8 cellular contexts compared by ENCODE assay signal in the genomic region with DNA sequence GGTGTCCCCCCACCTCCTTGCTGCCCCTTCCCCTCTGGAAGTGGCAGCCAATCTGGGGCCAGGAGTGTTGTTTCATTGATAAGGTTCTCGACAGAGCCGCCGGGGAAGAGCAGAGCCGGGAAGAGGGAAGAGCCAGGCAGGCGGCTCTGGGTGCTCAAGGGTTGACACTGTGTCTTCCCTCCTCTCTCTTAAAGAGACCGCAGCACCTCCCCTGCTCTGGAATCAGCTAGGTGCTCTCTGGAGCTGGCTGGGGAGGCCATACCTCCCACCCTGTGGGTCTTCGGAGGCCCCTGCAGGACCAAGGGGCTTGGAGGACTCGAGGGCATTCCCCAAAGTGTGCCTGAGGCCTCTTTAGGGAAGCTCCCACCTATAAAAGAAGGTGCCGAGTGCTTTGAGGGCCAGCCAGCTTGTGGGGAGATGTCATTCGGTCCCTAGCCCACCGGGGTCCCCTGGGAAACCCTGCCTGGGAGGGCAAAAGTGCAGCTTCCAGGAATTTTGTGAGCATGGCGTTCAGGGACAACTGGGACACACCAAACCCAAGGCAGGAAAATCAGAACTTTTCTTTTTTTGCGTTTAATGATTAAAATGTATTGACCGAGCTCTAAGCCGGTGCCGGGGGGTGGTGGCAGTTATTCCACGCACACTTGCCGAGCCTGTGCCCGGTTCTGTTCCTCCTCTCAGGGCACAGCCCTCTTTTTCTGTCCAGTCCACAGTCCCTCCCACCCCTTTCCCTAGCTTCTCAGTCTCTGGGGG. TPM values are rescaled to one million over a fixed set of nuclear protein-coding genes. Genes with fewer than 3 reads are reported as not detected.
DNase-seq lines count a peak whose midpoint lies in the region; ATAC-seq lines count a peak whose summit lies in the region.

No MANE protein-coding gene starts in this region.

- H3K27me3 Mint-ChIP-seq in activated T-cell treated with anti-CD3 and anti-CD28 coated beads, Interleukin-2, amount 50 U/mL, for 4 hours (ENCODE audit: low read depth), result no peaks in the 10 kb centered on the region
- H3K27me3 Mint-ChIP-seq in activated CD8-positive, alpha-beta T cell treated with anti-CD3 and anti-CD28 coated beads, Interleukin-2, amount 10 ng/mL, durations not matched to agents 7 days and 5 days (ENCODE audit: low read depth), result no peaks in the 10 kb centered on the region
- peaks cover 10 to 21% (median 14%) of the 10 kb centered on the region in 3 donors for H3K27me3 Mint-ChIP-seq in immature natural killer cell (ENCODE audit: low read depth in 3 of 3)
- H3K27me3 Mint-ChIP-seq in stimulated activated naive B cell treated with anti-CD40 and anti-IgM and Interleukin-4, amounts not matched to agents 10 μg/mL and 1 μg/mL and 100 μg/mL, for 72 hours, result no peaks in the 10 kb centered on the region

- POLR2A ChIA-PET in activated CD8-positive, alpha-beta T cell treated with anti-CD3 and anti-CD28 coated beads, Interleukin-2, amount 10 ng/mL, durations not matched to agents 7 days and 5 days (lab: Charles Lee), result interaction anchor here (0.7 to 17.0 kb wide), 2 partner anchors 10 to 16 kb away, joined by 3 to 543 read pairs; a partner anchor contains a TSS

- H3K27ac Mint-ChIP-seq in activated CD8-positive, alpha-beta T cell treated with anti-CD3 and anti-CD28 coated beads, Interleukin-2, amount 10 ng/mL, durations not matched to agents 7 days and 5 days, result peak overlapping the region; percentile 84
- peak overlapping the region; percentile 89 to 98 (median 94) for H3K27ac Mint-ChIP-seq in immature natural killer cell
- peak overlapping the region; percentile 94 for H3K27ac Mint-ChIP-seq in stimulated activated naive B cell treated with anti-CD40 and anti-IgM and Interleukin-4, amounts not matched to agents 10 μg/mL and 1 μg/mL and 100 μg/mL, for 72 hours

- ATAC-seq in activated T-cell treated with anti-CD3 and anti-CD28 coated beads, Interleukin-2, amount 50 U/mL, for 4 hours, result no peak
- no peak for ATAC-seq in activated CD8-positive, alpha-beta T cell treated with anti-CD3 and anti-CD28 coated beads, Interleukin-2, amount 10 ng/mL, durations not matched to agents 7 days and 5 days
- no peak for ATAC-seq in stimulated activated naive B cell treated with anti-CD40 and anti-IgM and Interleukin-4, amounts not matched to agents 10 μg/mL and 1 μg/mL and 100 μg/mL, for 72 hours (replicated peaks)
- ATAC-seq in GM21717 (IDR thresholded peaks at IDR 0.05; ENCODE audit: unreplicated experiment), result no peak

- peaks cover 21% of the 10 kb centered on the region for H3K36me3 Mint-ChIP-seq in activated T-cell treated with anti-CD3 and anti-CD28 coated beads, Interleukin-2, amount 50 U/mL, for 4 hours (ENCODE audit: insufficient read depth)
- peaks cover 51% of the 10 kb centered on the region for H3K36me3 Mint-ChIP-seq in activated CD8-positive, alpha-beta T cell treated with anti-CD3 and anti-CD28 coated beads, Interleukin-2, amount 10 ng/mL, durations not matched to agents 7 days and 5 days (ENCODE audit: low read depth)
- peaks cover 9 to 22% (median 11%) of the 10 kb centered on the region in 3 donors for H3K36me3 Mint-ChIP-seq in immature natural killer cell
- peaks cover 35 to 49% of the 10 kb centered on the region in 2 donors for H3K36me3 Mint-ChIP-seq in stimulated activated naive B cell treated with anti-CD40 and anti-IgM and Interleukin-4, amounts not matched to agents 10 μg/mL and 1 μg/mL and 100 μg/mL, for 72 hours

- H3K4me1 Mint-ChIP-seq in activated T-cell treated with anti-CD3 and anti-CD28 coated beads, Interleukin-2, amount 50 U/mL, for 4 hours (ENCODE audit: low read depth), result peaks cover 47% of the 10 kb centered on the region
- peaks cover 43% of the 10 kb centered on the region for H3K4me1 Mint-ChIP-seq in activated CD8-positive, alpha-beta T cell treated with anti-CD3 and anti-CD28 coated beads, Interleukin-2, amount 10 ng/mL, durations not matched to agents 7 days and 5 days (ENCODE audit: low read depth)
- H3K4me1 Mint-ChIP-seq in immature natural killer cell, result peaks cover 56 to 58% of the 10 kb centered on the region in 2 donors
- H3K4me1 Mint-ChIP-seq in stimulated activated naive B cell treated with anti-CD40 and anti-IgM and Interleukin-4, amounts not matched to agents 10 μg/mL and 1 μg/mL and 100 μg/mL, for 72 hours, result peaks cover 30 to 68% of the 10 kb centered on the region in 2 donors

- no peak for DNase-seq in activated T-cell treated with anti-CD3 and anti-CD28 coated beads, Interleukin-2, amount 50 U/mL, for 4 hours
- DNase-seq in activated T-cell treated with anti-CD3 and anti-CD28 coated beads for 4 hours (no peak), immature natural killer cell (no peak), OCI-M1 (lab: John Stamatoyannopoulos, UW) (no peak)
- no peak for DNase-seq in activated CD8-positive, alpha-beta T cell treated with anti-CD3 and anti-CD28 coated beads, Interleukin-2, amount 10 ng/mL, durations not matched to agents 7 days and 5 days
- DNase-seq in stimulated activated naive B cell treated with anti-CD40 and anti-IgM and Interleukin-4, amounts not matched to agents 10 μg/mL and 1 μg/mL and 100 μg/mL, for 72 hours, result no peak
- no peak for DNase-seq in stimulated activated CD4-positive, alpha-beta T cell treated with anti-CD3 and anti-CD28 coated beads, Interleukin-12 subunit alpha, Interleukin-12 subunit beta, amount 100 ng/mL, for 4 hours

- peak overlapping the region; percentile 96 for H3K4me3 Mint-ChIP-seq in activated T-cell treated with anti-CD3 and anti-CD28 coated beads, Interleukin-2, amount 50 U/mL, for 4 hours
- peak overlapping the region; percentile 96 for H3K4me3 Mint-ChIP-seq in activated CD8-positive, alpha-beta T cell treated with anti-CD3 and anti-CD28 coated beads, Interleukin-2, amount 10 ng/mL, durations not matched to agents 7 days and 5 days
- H3K4me3 Mint-ChIP-seq in immature natural killer cell, result peak overlapping the region; percentile 82 to 98 (median 88)
- H3K4me3 Mint-ChIP-seq in stimulated activated naive B cell treated with anti-CD40 and anti-IgM and Interleukin-4, amounts not matched to agents 10 μg/mL and 1 μg/mL and 100 μg/mL, for 72 hours, result peak overlapping the region; percentile 89 to 99

- CTCF ChIA-PET in activated CD8-positive, alpha-beta T cell treated with anti-CD3 and anti-CD28 coated beads, Interleukin-2, amount 10 ng/mL, durations not matched to agents 7 days and 5 days (lab: Charles Lee), result interaction anchor here (1.4 to 16.5 kb wide), 2 partner anchors 15 to 30 kb away, joined by 4 to 956 read pairs; a partner anchor contains a TSS

- no peaks in the 10 kb centered on the region for H3K9me3 Mint-ChIP-seq in activated T-cell treated with anti-CD3 and anti-CD28 coated beads, Interleukin-2, amount 50 U/mL, for 4 hours
- H3K9me3 Mint-ChIP-seq in activated CD8-positive, alpha-beta T cell treated with anti-CD3 and anti-CD28 coated beads, Interleukin-2, amount 10 ng/mL, durations not matched to agents 7 days and 5 days (ENCODE audit: insufficient read depth), result no peaks in the 10 kb centered on the region
- H3K9me3 Mint-ChIP-seq in immature natural killer cell, result no peaks in the 10 kb centered on the region
- no peaks in the 10 kb centered on the region for H3K9me3 Mint-ChIP-seq in stimulated activated naive B cell treated with anti-CD40 and anti-IgM and Interleukin-4, amounts not matched to agents 10 μg/mL and 1 μg/mL and 100 μg/mL, for 72 hours

RNA-seq across cellular contexts. Expression of a gene that starts 2.9 kb away (rescaled TPM):
- 10 to 100 TPM; 30.4 to 32.7 (median 31.7) TPM for total RNA-seq in activated T-cell treated with anti-CD3 and anti-CD28 coated beads, Interleukin-2, amount 50 U/mL, for 4 hours
- 10 to 100 TPM; 30.0 to 30.9 TPM for total RNA-seq in activated CD8-positive, alpha-beta T cell treated with anti-CD3 and anti-CD28 coated beads, Interleukin-2, amount 10 ng/mL, durations not matched to agents 7 days and 5 days
- 1 to 10 TPM in 1 of 3 donors, under 1 TPM in 1, not detected in 1; 0.56 to 2.3 TPM for polyA plus RNA-seq in immature natural killer cell

RNA-seq across cellular contexts. Expression of a gene that starts 13.2 kb away (rescaled TPM):
- total RNA-seq in activated T-cell treated with anti-CD3 and anti-CD28 coated beads, Interleukin-2, amount 50 U/mL, for 4 hours, result 10 to 100 TPM; 80.7 to 94.6 (median 85.8) TPM
- total RNA-seq in activated CD8-positive, alpha-beta T cell treated with anti-CD3 and anti-CD28 coated beads, Interleukin-2, amount 10 ng/mL, durations not matched to agents 7 days and 5 days, result 100 to 1,000 TPM; 145 to 154 TPM
- 100 to 1,000 TPM in 2 of 3 donors, 10 to 100 TPM in 1; 97.6 to 183 (median 128) TPM for polyA plus RNA-seq in immature natural killer cell

RNA-seq across cellular contexts. Expression of a gene that starts 51.9 kb away (rescaled TPM):
- total RNA-seq in activated T-cell treated with anti-CD3 and anti-CD28 coated beads, Interleukin-2, amount 50 U/mL, for 4 hours, result under 1 TPM; 0.20 to 0.27 (median 0.26) TPM
- total RNA-seq in activated CD8-positive, alpha-beta T cell treated with anti-CD3 and anti-CD28 coated beads, Interleukin-2, amount 10 ng/mL, durations not matched to agents 7 days and 5 days, result not detected
- not detected for polyA plus RNA-seq in immature natural killer cell
